Comparison of ENCODE assay signal across 15 cellular contexts in genomic region chr2:215635788-215636139, GRCh38.
DNase-seq lines count a peak whose midpoint lies in the region; ATAC-seq, FAIRE-seq and TF ChIP-seq lines count a peak whose summit lies in the region.
"Had no signal": no experiment of that assay in that cellular context is flagged by ENCODE, and none has a peak within 500 bp of the region (broad histone marks: within the 10 kb centered on the region; RNA-seq: fewer than 3 reads in every experiment).

No MANE protein-coding gene starts in this region.

- peaks cover 18% of the 10 kb centered on the region for H3K9me3 Mint-ChIP-seq in activated CD4-positive, alpha-beta T cell treated with anti-CD3 and anti-CD28 coated beads, Interleukin-2, amount 10 ng/mL, durations not matched to agents 7 days and 5 days

- no peaks in the 10 kb centered on the region for H3K9me2 ChIP-seq in HCT116 (ENCODE audit: insufficient read depth)

- no peak for FAIRE-seq in A549 (lab: Jason Lieb, UNC)
- FAIRE-seq: G401.6 had no signal

- ATAC-seq in A549 (peak; percentile 62 to 72; a peak in 4 of 6 replicates), HCT116 (peak; percentile 67), foreskin keratinocyte (peak; percentile 41), HG02884 (IDR thresholded peaks at IDR 0.05; ENCODE audit: unreplicated experiment) (no peak), GM18505 (IDR thresholded peaks at IDR 0.05; ENCODE audit: unreplicated experiment) (no peak)
- ATAC-seq: psoas muscle; stimulated activated effector memory CD8-positive, alpha-beta T cell treated with anti-CD3 and anti-CD28 coated beads, Interleukin-12 subunit alpha, Interleukin-12 subunit beta, amount 100 ng/mL, for 72 hours had no signal

- no peaks in the 10 kb centered on the region for H3K36me3 Mint-ChIP-seq in activated CD4-positive, alpha-beta T cell treated with anti-CD3 and anti-CD28 coated beads, Interleukin-2, amount 10 ng/mL, durations not matched to agents 7 days and 5 days (ENCODE audit: low read depth)
- H3K36me3 Mint-ChIP-seq: stimulated activated effector memory CD8-positive, alpha-beta T cell treated with anti-CD3 and anti-CD28 coated beads, Interleukin-12 subunit alpha, Interleukin-12 subunit beta, amount 100 ng/mL, for 72 hours had no signal

- 0 out of 6 replicates have a peak overlapping the region, but pooled peaks of 1 of the 2 experiments have one; percentile 27 for H3K27ac ChIP-seq in A549
- H3K27ac ChIP-seq in HCT116 (ENCODE audit: low read depth, low read length), result no peak overlapping the region
- H3K27ac ChIP-seq in foreskin keratinocyte, result no peak overlapping the region
- no peak overlapping the region for H3K27ac ChIP-seq in caudate nucleus (ENCODE audit: low read depth, low read length)
- H3K27ac ChIP-seq: psoas muscle had no signal

- no TSS peak for BruUV-seq in HCT116 (replicated peaks; lab: Mats Ljungman, UMichigan)

- no peaks in the 10 kb centered on the region for H3K36me3 ChIP-seq in HCT116 (ENCODE audit: control insufficient read depth in 1 of 2, insufficient read depth in 2 of 2, low read length in 2 of 2)

- H3K27ac Mint-ChIP-seq in activated CD4-positive, alpha-beta T cell treated with anti-CD3 and anti-CD28 coated beads, Interleukin-2, amount 10 ng/mL, durations not matched to agents 7 days and 5 days, result no peak overlapping the region
- H3K27ac Mint-ChIP-seq: activated naive CD8-positive, alpha-beta T cell treated with anti-CD3 and anti-CD28 coated beads for 36 hours; stimulated activated effector memory CD8-positive, alpha-beta T cell treated with anti-CD3 and anti-CD28 coated beads, Interleukin-12 subunit alpha, Interleukin-12 subunit beta, amount 100 ng/mL, for 72 hours had no signal

- H3K9me3 ChIP-seq in A549 (peaks cover 24% of the 10 kb centered on the region; the same call in 2 of the 3 replicates), HCT116 (ENCODE audit: control insufficient read depth in 1 of 2, insufficient read depth in 1 of 2, low read depth in 1 of 2, low read length in 2 of 2) (peaks cover 0 to 6% of the 10 kb centered on the region in 2 experiments; a peak in 1 of 4 replicates)

- 23% methylated on average over 2 of the region's 2 CpGs for WGBS in A549 (ENCODE audit: missing lambda C conversion rate)

- no peaks in the 10 kb centered on the region for H3K27me3 Mint-ChIP-seq in activated CD4-positive, alpha-beta T cell treated with anti-CD3 and anti-CD28 coated beads, Interleukin-2, amount 10 ng/mL, durations not matched to agents 7 days and 5 days
- H3K27me3 Mint-ChIP-seq: activated naive CD8-positive, alpha-beta T cell treated with anti-CD3 and anti-CD28 coated beads for 36 hours had no signal

- H3K4me2 ChIP-seq in A549 (no peak overlapping the region), HCT116 (ENCODE audit: low read length) (no peak overlapping the region)

- no peak for TF ChIP-seq EP300 in A549 (IDR thresholded peaks at IDR 0.05)

- CTCF ChIA-PET in A549 (lab: Yijun Ruan, JAX), result interaction anchor here (0.7 to 1.0 kb wide), 3 partner anchors 36 to 284 kb away, joined by 3 read pairs; no protein-coding TSS in a partner anchor
- CTCF ChIA-PET in HCT116 (lab: Charles Lee), result interaction anchor here (0.6 kb wide), 1 partner anchor 10 kb away, joined by 3 read pairs; no protein-coding TSS in a partner anchor
- CTCF ChIA-PET in activated CD4-positive, alpha-beta T cell treated with anti-CD3 and anti-CD28 coated beads, Interleukin-2, amount 10 ng/mL, durations not matched to agents 7 days and 5 days (lab: Charles Lee), result no interaction called here

- TF ChIP-seq CTCF in A549 (IDR thresholded peaks at IDR 0.05), result no peak
- TF ChIP-seq CTCF in HCT116 (IDR thresholded peaks at IDR 0.05 in 2 of 3, conservative IDR thresholded peaks at IDR 0.05 in 1 of 3; ENCODE audit: borderline replicate concordance in 1 of 3, insufficient read depth in 1 of 3, low read depth in 2 of 3, low read length in 2 of 3), result peak; percentile 7 to 32 (median 16); a peak in 2 of 6 replicates
- peak; percentile 54 for TF ChIP-seq CTCF in foreskin keratinocyte (conservative IDR thresholded peaks at IDR 0.05)

- no peak overlapping the region for H2AFZ ChIP-seq in HCT116 (ENCODE audit: low read depth, low read length, poor library complexity, severe bottlenecking)

- peak; percentile 19 to 40; a peak in 2 of 5 replicates for TF ChIP-seq RAD21 in A549 (conservative IDR thresholded peaks at IDR 0.05 in 1 of 2, IDR thresholded peaks at IDR 0.05 in 1 of 2)
- peak; percentile 35 for TF ChIP-seq RAD21 in HCT116 (IDR thresholded peaks at IDR 0.05; ENCODE audit: low read depth)

- RAD21 ChIA-PET in HCT116 (lab: Charles Lee; ENCODE audit: low non-redundant PET in 1 of 2, low total read pairs in 2 of 2, uncharacterized antibody in 2 of 2, unreplicated experiment in 2 of 2), result no interaction called here

- 0 out of 3 replicates have a peak, but pooled peaks cover 5% of the 10 kb centered on the region for H3K4me1 ChIP-seq in A549
- H3K4me1 ChIP-seq in HCT116 (ENCODE audit: control insufficient read depth in 1 of 2, insufficient read depth in 2 of 2, low read length in 2 of 2), result no peaks in the 10 kb centered on the region
- no peaks in the 10 kb centered on the region for H3K4me1 ChIP-seq in foreskin keratinocyte
- H3K4me1 ChIP-seq: psoas muscle had no signal

- H4K20me1 ChIP-seq in HCT116 (ENCODE audit: insufficient read depth), result no peaks in the 10 kb centered on the region

- TF ChIP-seq POLR2A in A549 (IDR thresholded peaks at IDR 0.05; ENCODE audit: low read length) (no peak), HCT116 (IDR thresholded peaks at IDR 0.05; ENCODE audit: borderline replicate concordance, extremely low read depth, insufficient read depth, insufficient read length) (no peak), GM18505 (IDR thresholded peaks at IDR 0.05; ENCODE audit: borderline replicate concordance, extremely low read depth, insufficient read depth, insufficient read length) (no peak)

- H3K4me3 Mint-ChIP-seq in activated CD4-positive, alpha-beta T cell treated with anti-CD3 and anti-CD28 coated beads, Interleukin-2, amount 10 ng/mL, durations not matched to agents 7 days and 5 days, result no peak overlapping the region
- H3K4me3 Mint-ChIP-seq: activated naive CD8-positive, alpha-beta T cell treated with anti-CD3 and anti-CD28 coated beads for 36 hours; stimulated activated effector memory CD8-positive, alpha-beta T cell treated with anti-CD3 and anti-CD28 coated beads, Interleukin-12 subunit alpha, Interleukin-12 subunit beta, amount 100 ng/mL, for 72 hours had no signal

- no peaks in the 10 kb centered on the region for H3K4me1 Mint-ChIP-seq in activated CD4-positive, alpha-beta T cell treated with anti-CD3 and anti-CD28 coated beads, Interleukin-2, amount 10 ng/mL, durations not matched to agents 7 days and 5 days
- H3K4me1 Mint-ChIP-seq: activated naive CD8-positive, alpha-beta T cell treated with anti-CD3 and anti-CD28 coated beads for 36 hours; stimulated activated effector memory CD8-positive, alpha-beta T cell treated with anti-CD3 and anti-CD28 coated beads, Interleukin-12 subunit alpha, Interleukin-12 subunit beta, amount 100 ng/mL, for 72 hours had no signal

- POLR2A ChIA-PET in A549 (lab: Yijun Ruan, JAX) (no interaction called here), HCT116 (lab: Charles Lee) (no interaction called here)
- POLR2A ChIA-PET in activated CD4-positive, alpha-beta T cell treated with anti-CD3 and anti-CD28 coated beads, Interleukin-2, amount 10 ng/mL, durations not matched to agents 7 days and 5 days (lab: Charles Lee), result no interaction called here

- no peak overlapping the region for H3K9ac ChIP-seq in HCT116 (ENCODE audit: low read length)

- DNase-seq in A549 (ENCODE audit: low read depth in 1 of 2, low spot score in 1 of 2), result peak in 1 of 2 experiments; percentile 54
- no peak for DNase-seq in HCT116 (ENCODE audit: low read depth, low spot score)
- peak; percentile 63 for DNase-seq in astrocyte of the hippocampus (ENCODE audit: low read depth, low spot score)
- DNase-seq in foreskin keratinocyte, result peak in 1 of 2 donors; percentile 54
- no peak for DNase-seq in activated CD4-positive, alpha-beta T cell treated with anti-CD3 and anti-CD28 coated beads, Interleukin-2, amount 10 ng/mL, durations not matched to agents 7 days and 5 days
- no peak for DNase-seq in caudate nucleus (lab: John Stamatoyannopoulos, UW)
- DNase-seq: activated naive CD8-positive, alpha-beta T cell treated with anti-CD3 and anti-CD28 coated beads for 36 hours; midbrain; NCI-H226; psoas muscle; stimulated activated CD4-positive, alpha-beta T cell treated with anti-CD3 and anti-CD28 coated beads, Interleukin-2, amount 100 ng/mL, for 24 hours had no signal

- intact Hi-C loops in HCT116 (cut with micrococcal nuclease), result no loop called here

- H3K4me3 ChIP-seq in A549 (no peak overlapping the region), HCT116 (replicated peaks in 1 of 2; ENCODE audit: low read depth in 1 of 2, low read length in 2 of 2) (no peak overlapping the region)
- H3K4me3 ChIP-seq: psoas muscle had no signal

- no peaks in the 10 kb centered on the region for H3K79me2 ChIP-seq in HCT116 (ENCODE audit: insufficient read depth, low read length)

- H3K27me3 ChIP-seq in HCT116 (ENCODE audit: insufficient read depth, low read length) (no peaks in the 10 kb centered on the region), foreskin keratinocyte (no peaks in the 10 kb centered on the region)

TF ChIP-seq in A549, 52 proteins besides CTCF, POLR2A, EP300 and RAD21:
- TF ChIP-seq HDAC2 (IDR thresholded peaks at IDR 0.05) (no peak), SMC3 (IDR thresholded peaks at IDR 0.05) (peak; percentile 39)

TF ChIP-seq in HCT116, 20 proteins besides CTCF, POLR2A, EP300 and RAD21 (continues in another document):
- TF ChIP-seq JUND (IDR thresholded peaks at IDR 0.05) (no peak), SP1 (IDR thresholded peaks at IDR 0.05; ENCODE audit: low read depth) (no peak), ZFX (IDR thresholded peaks at IDR 0.05) (no peak)

Comparison
In these comparisons a context has a peak if more than half of its experiments do, and no peak if none do; other contexts are left out.
1. ATAC-seq: peak in A549 (2 of 2), HCT116 (single experiment) and foreskin keratinocyte (single experiment); none in HG02884 (single experiment) and GM18505 (single experiment).
2. Of the 6 proteins assayed by ChIP-seq in both A549 and HCT116: peak only in A549: none; only in HCT116: CTCF; in both: RAD21; in neither: 4.